Comparison of ENCODE assay signal across 20 cellular contexts in the genomic region with DNA sequence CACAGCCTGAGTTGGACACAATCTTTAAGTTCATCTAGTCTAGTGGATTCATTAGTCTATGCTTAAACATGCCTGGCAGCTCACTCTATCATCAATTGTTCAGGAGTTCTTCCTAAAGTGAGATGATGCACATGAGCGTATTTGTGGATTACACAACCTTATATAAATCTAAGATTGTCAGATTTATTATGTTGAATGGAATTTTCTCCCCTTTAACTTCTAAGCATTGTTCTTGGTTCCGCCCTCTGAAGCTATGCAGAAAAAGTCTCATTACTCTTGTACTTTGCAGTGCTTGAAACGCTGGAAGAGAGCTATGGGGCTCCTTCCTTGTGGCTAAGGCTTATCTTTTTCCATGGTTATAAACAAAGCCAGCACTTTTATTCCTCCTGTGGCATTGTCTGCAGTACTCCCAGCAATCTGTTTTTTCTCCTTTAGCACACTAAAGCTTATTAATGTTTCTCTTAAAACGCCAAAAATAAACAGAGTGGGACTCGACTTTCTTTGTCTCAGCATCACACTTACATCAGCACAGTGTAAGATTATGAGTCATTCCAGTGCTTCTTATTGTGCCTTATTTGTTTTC.
DNase-seq lines count a peak whose midpoint lies in the region; ATAC-seq, FAIRE-seq and TF ChIP-seq lines count a peak whose summit lies in the region.
"Had no signal": no experiment of that assay in that cellular context is flagged by ENCODE, and none has a peak within 500 bp of the region (broad histone marks: within the 10 kb centered on the region; RNA-seq: fewer than 3 reads in every experiment).

No MANE protein-coding gene starts in this region.

- H3F3A ChIP-seq in SK-N-SH (replicated peaks; ENCODE audit: insufficient read depth): no peaks in the 10 kb centered on the region

- no peak overlapping the region for H2AFZ ChIP-seq in SK-N-SH (ENCODE audit: low read depth)
- no peak overlapping the region for H2AFZ ChIP-seq in GM12878 (ENCODE audit: control insufficient read depth, low read depth, low read length)
- H2AFZ ChIP-seq in keratinocyte (ENCODE audit: control insufficient read depth, low read length): peak overlapping the region; percentile 16

- FAIRE-seq in GM12878 (lab: Jason Lieb, UNC) (no peak), keratinocyte (lab: Jason Lieb, UNC) (peak; percentile 88)
- FAIRE-seq: H1, RCC 7860 had no signal

- no TSS peak for BruUV-seq in GM12878 (replicated peaks; lab: Mats Ljungman, UMichigan)

- TF ChIP-seq EP300 in SK-N-SH (IDR thresholded peaks at IDR 0.05; ENCODE audit: borderline replicate concordance in 1 of 2, low read depth in 1 of 2, low read length in 1 of 2) (no peak), GM12878 (IDR thresholded peaks at IDR 0.05; ENCODE audit: borderline replicate concordance in 1 of 2, control insufficient read depth in 1 of 2, low read depth in 2 of 2, low read length in 2 of 2) (no peak), sigmoid colon (IDR thresholded peaks at IDR 0.05) (peak in 1 of 4 donors; percentile 40)

- TF ChIP-seq CTCF in SK-N-SH (IDR thresholded peaks at IDR 0.05) (no peak), GM12878 (IDR thresholded peaks at IDR 0.05 in 2 of 3, conservative IDR thresholded peaks at IDR 0.05 in 1 of 3; ENCODE audit: control insufficient read depth in 2 of 3, extremely low read depth in 1 of 3, insufficient read depth in 1 of 3, low read depth in 3 of 3, low read length in 3 of 3) (no peak), keratinocyte (optimal IDR thresholded peaks at IDR 0.05 in 1 of 3, IDR thresholded peaks at IDR 0.05 in 1 of 3, conservative IDR thresholded peaks at IDR 0.05 in 1 of 3; ENCODE audit: extremely low read depth in 1 of 3, insufficient read depth in 2 of 3, low read length in 3 of 3) (no peak), uterus (IDR thresholded peaks at IDR 0.05) (no peak), sigmoid colon (IDR thresholded peaks at IDR 0.05) (no peak)

- H3K9ac ChIP-seq in SK-N-SH (no peak overlapping the region), GM12878 (ENCODE audit: control insufficient read depth, insufficient read depth, low read length) (no peak overlapping the region), keratinocyte (ENCODE audit: control insufficient read depth, extremely low read depth, insufficient read depth, low read length) (peak overlapping the region; percentile 5)

- H3K27ac Mint-ChIP-seq in activated naive CD4-positive, alpha-beta T cell treated with anti-CD3 and anti-CD28 coated beads, Interleukin-2, amount 50 U/mL, for 72 hours: no peak overlapping the region

- no peak for TF ChIP-seq POLR2A in GM12878 (IDR thresholded peaks at IDR 0.05; ENCODE audit: low read depth, low read length)
- no peak for TF ChIP-seq POLR2A in uterus (IDR thresholded peaks at IDR 0.05)
- TF ChIP-seq POLR2A in sigmoid colon (IDR thresholded peaks at IDR 0.05): no peak

- H3K9me2 ChIP-seq in SK-N-SH: no peaks in the 10 kb centered on the region

- POLR2A ChIA-PET in SK-N-SH (lab: Yijun Ruan, JAX): no interaction called here
- POLR2A ChIA-PET in GM12878 (lab: Charles Lee): no interaction called here

- no peaks in the 10 kb centered on the region for H3K36me3 Mint-ChIP-seq in activated naive CD4-positive, alpha-beta T cell treated with anti-CD3 and anti-CD28 coated beads, Interleukin-2, amount 50 U/mL, for 72 hours

- SMC1A ChIA-PET in GM12878 (lab: Charles Lee; ENCODE audit: uncharacterized antibody, unreplicated experiment): no interaction called here

- no peaks in the 10 kb centered on the region for H3K79me2 ChIP-seq in SK-N-SH (ENCODE audit: insufficient read depth)
- H3K79me2 ChIP-seq in GM12878 (ENCODE audit: control insufficient read depth, insufficient read depth, low read length): no peaks in the 10 kb centered on the region
- H3K79me2 ChIP-seq in keratinocyte (ENCODE audit: control insufficient read depth, insufficient read depth, low read length): no peaks in the 10 kb centered on the region

- H3K27ac ChIP-seq in SK-N-SH (ENCODE audit: low read depth in 2 of 2, low read length in 1 of 2) (no peak overlapping the region), GM12878 (ENCODE audit: control insufficient read depth, insufficient read depth) (no peak overlapping the region), keratinocyte (ENCODE audit: control insufficient read depth, insufficient read depth, low read length) (peak overlapping the region; percentile 21), uterus (peak overlapping the region; percentile 76 to 81), sigmoid colon (peak overlapping the region in 2 of 4 donors; percentile 37 to 48)
- H3K27ac ChIP-seq: C4-2B, tibial nerve had no signal

- H3K9me3 ChIP-seq in SK-N-SH (peaks cover 4% of the 10 kb centered on the region; the same call in 1 of the 2 replicates), GM12878 (replicated peaks; ENCODE audit: control insufficient read depth, insufficient read depth, low read length) (no peaks in the 10 kb centered on the region), keratinocyte (ENCODE audit: control insufficient read depth, low read depth, low read length) (no peaks in the 10 kb centered on the region), uterus (no peaks in the 10 kb centered on the region), sigmoid colon (no peaks in the 10 kb centered on the region)
- H3K9me3 ChIP-seq: tibial nerve had no signal

- dilution Hi-C loops in keratinocyte (cut with MboI; ENCODE audit: extremely low pct_ligation_motif_present, low sequenced_read_pairs): no loop called here

- CTCF ChIA-PET in SK-N-SH (lab: Yijun Ruan, JAX) (interaction anchor here (1.0 to 3.4 kb wide), 3 partner anchors 17 to 68 kb away, joined by 3 to 21 read pairs (median 5); no protein-coding TSS in a partner anchor), GM12878 (lab: Yijun Ruan, JAX) (interaction anchor here (0.6 kb wide), 1 partner anchor 9 kb away, joined by 3 read pairs; no protein-coding TSS in a partner anchor)

- H3K9me1 ChIP-seq in keratinocyte (ENCODE audit: control insufficient read depth, extremely low read depth, insufficient read depth, low read length): no peaks in the 10 kb centered on the region

- DNase-seq in SK-N-SH (no peak), GM12878 (ENCODE audit: low read depth, low spot score) (no peak), keratinocyte (ENCODE audit: low read depth, low spot score) (no peak), uterus (peak in 1 of 2 donors; percentile 47), sigmoid colon (no peak)
- no peak for DNase-seq in activated naive CD4-positive, alpha-beta T cell treated with anti-CD3 and anti-CD28 coated beads, Interleukin-2, amount 50 U/mL, for 72 hours (ENCODE audit: low spot score in 2 of 2)
- DNase-seq: 8988T; activated naive CD4-positive, alpha-beta T cell treated with anti-CD3 and anti-CD28 coated beads, Interleukin-2, amount 50 U/mL, for 16 hours; activated T-cell treated with anti-CD3 and anti-CD28 coated beads for 4 hours; left ventricle myocardium superior; NCI-H1417 treated with DMSO at 0.1 percent for 48 hours; NCI-H2171; stimulated activated naive CD4-positive, alpha-beta T cell; SW 1271 had no signal

- RAD21 ChIA-PET in GM12878 (lab: Charles Lee; ENCODE audit: unreplicated experiment): no interaction called here

- H3K4me3 ChIP-seq in SK-N-SH (ENCODE audit: low read depth in 2 of 2, low read length in 1 of 2) (no peak overlapping the region), GM12878 (no peak overlapping the region), keratinocyte (ENCODE audit: control insufficient read depth in 2 of 3, extremely low read depth in 1 of 3, insufficient read depth in 2 of 3, low read depth in 1 of 3, low read length in 3 of 3) (peak overlapping the region in 1 of 3 experiments; percentile 26), uterus (no peak overlapping the region), sigmoid colon (no peak overlapping the region)
- H3K4me3 ChIP-seq: tibial nerve had no signal

- 64% methylated on average over 5 of the region's 5 CpGs for WGBS in SK-N-SH (ENCODE audit: low lambda C conversion rate)
- 8% methylated on average over 5 of the region's 5 CpGs for WGBS in GM12878 (ENCODE audit: insufficient coverage, insufficient replicate concordance, low lambda C conversion rate, missing lambda C conversion rate)
- WGBS in sigmoid colon, 2 donors: 21 to 47% methylated on average over 5 of the region's 5 CpGs

- H3K36me3 ChIP-seq in SK-N-SH (replicated peaks in 1 of 2; ENCODE audit: control insufficient read depth in 1 of 2, insufficient read depth in 2 of 2, low read length in 1 of 2) (no peaks in the 10 kb centered on the region), GM12878 (ENCODE audit: control insufficient read depth in 2 of 2, insufficient read depth in 2 of 2, low read length in 1 of 2) (no peaks in the 10 kb centered on the region), keratinocyte (ENCODE audit: control insufficient read depth in 2 of 2, extremely low read depth in 1 of 2, insufficient read depth in 2 of 2, low read length in 2 of 2) (no peaks in the 10 kb centered on the region), uterus (no peaks in the 10 kb centered on the region), sigmoid colon (no peaks in the 10 kb centered on the region)
- H3K36me3 ChIP-seq: tibial nerve had no signal

- H3K4me1 ChIP-seq in SK-N-SH (ENCODE audit: control insufficient read depth in 1 of 2, insufficient read depth in 2 of 2, low read depth in 1 of 2, low read length in 1 of 2): peaks cover 0 to 7% of the 10 kb centered on the region in 2 experiments; a peak in 2 of 4 replicates
- H3K4me1 ChIP-seq in GM12878 (ENCODE audit: control insufficient read depth, insufficient read depth, low read length): no peaks in the 10 kb centered on the region
- peaks cover 13% of the 10 kb centered on the region for H3K4me1 ChIP-seq in keratinocyte (ENCODE audit: control insufficient read depth, extremely low read depth, insufficient read depth, low read length)
- H3K4me1 ChIP-seq in uterus: no peaks in the 10 kb centered on the region
- H3K4me1 ChIP-seq in sigmoid colon: peaks cover 0 to 21% (median 7%) of the 10 kb centered on the region in 4 donors
- H3K4me1 ChIP-seq: tibial nerve had no signal

- no peaks in the 10 kb centered on the region for H4K20me1 ChIP-seq in SK-N-SH (ENCODE audit: insufficient read depth)
- no peaks in the 10 kb centered on the region for H4K20me1 ChIP-seq in GM12878 (ENCODE audit: control insufficient read depth, insufficient read depth)
- no peaks in the 10 kb centered on the region for H4K20me1 ChIP-seq in keratinocyte (ENCODE audit: control insufficient read depth, extremely low read depth, insufficient read depth, low read length)

- H3K27me3 ChIP-seq in SK-N-SH (ENCODE audit: insufficient read depth) (no peaks in the 10 kb centered on the region), GM12878 (replicated peaks in 1 of 2; ENCODE audit: control insufficient read depth in 2 of 2, insufficient read depth in 2 of 2, low read length in 1 of 2) (no peaks in the 10 kb centered on the region), keratinocyte (ENCODE audit: control insufficient read depth, extremely low read depth, insufficient read depth, low read length) (no peaks in the 10 kb centered on the region), uterus (no peaks in the 10 kb centered on the region), sigmoid colon (no peaks in the 10 kb centered on the region)
- H3K27me3 ChIP-seq: tibial nerve had no signal

- intact Hi-C loops in GM12878 (cut with micrococcal nuclease; ENCODE audit: unreplicated experiment) (no loop called here), uterus (cut with DNase I; ENCODE audit: low total_unique reads) (no loop called here), sigmoid colon (cut with DNase I) (loop anchor here (5.0 kb wide), 1 partner anchor 86 kb away; no protein-coding TSS in a partner anchor)

- in situ Hi-C loops in GM12878 (cut with MboI): no loop called here

- peaks cover 0 to 4% of the 10 kb centered on the region in 2 donors for H3K9me3 Mint-ChIP-seq in activated naive CD4-positive, alpha-beta T cell treated with anti-CD3 and anti-CD28 coated beads, Interleukin-2, amount 50 U/mL, for 72 hours

- ATAC-seq in SK-N-SH treated with all-trans-retinoic acid at 6 μM for 48 hours: peak; percentile 63
- peak; percentile 66 for ATAC-seq in GM12878
- no peak for ATAC-seq in GM21381 (IDR thresholded peaks at IDR 0.05; ENCODE audit: unreplicated experiment)
- no peak for ATAC-seq in activated naive CD4-positive, alpha-beta T cell treated with anti-CD3 and anti-CD28 coated beads, Interleukin-2, amount 50 U/mL, for 72 hours
- ATAC-seq: left ventricle myocardium superior had no signal

- H3K4me2 ChIP-seq in SK-N-SH (no peak overlapping the region), GM12878 (ENCODE audit: control insufficient read depth, insufficient read depth) (no peak overlapping the region), keratinocyte (ENCODE audit: control insufficient read depth, extremely low read depth, insufficient read depth, low read depth, low read length) (peak overlapping the region; percentile 73)

- TF ChIP-seq RAD21 in SK-N-SH (IDR thresholded peaks at IDR 0.05; ENCODE audit: low read length) (no peak), GM12878 (IDR thresholded peaks at IDR 0.05; ENCODE audit: insufficient read depth, low read depth, low read length) (no peak)

Comparison
In these comparisons a context has a peak if more than half of its experiments do, and no peak if none do; other contexts are left out.
1. ATAC-seq: peak in SK-N-SH treated with all-trans-retinoic acid at 6 μM for 48 hours (single experiment) and GM12878 (single experiment); none in GM21381 (single experiment) and activated naive CD4-positive, alpha-beta T cell treated with anti-CD3 and anti-CD28 coated beads, Interleukin-2, amount 50 U/mL, for 72 hours (0 of 2).
2. H3K27ac ChIP-seq: peak in keratinocyte (single experiment) and uterus (2 of 2); none in SK-N-SH (0 of 2) and GM12878 (single experiment).